14 cellular contexts compared by ENCODE assay signal in the genomic region with DNA sequence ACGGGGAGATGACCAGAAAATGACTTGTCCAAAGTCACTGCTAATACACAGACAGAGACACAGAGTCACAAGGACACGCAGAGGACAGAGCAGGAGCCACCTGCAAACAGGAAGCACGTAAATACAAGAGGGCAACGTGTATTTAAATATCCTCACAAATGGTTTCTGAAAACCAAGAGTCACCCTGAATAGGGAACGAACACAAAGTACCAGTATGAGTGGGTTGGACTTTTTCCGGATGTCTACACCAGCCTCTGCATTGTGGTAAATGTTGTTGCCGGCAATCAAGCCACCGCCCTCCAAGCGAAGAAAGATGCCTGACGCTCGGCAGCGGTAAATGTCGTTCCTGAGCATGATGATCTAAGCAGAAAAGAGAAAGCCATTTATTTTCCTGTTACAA. TPM values are rescaled to one million over a fixed set of nuclear protein-coding genes. Genes with fewer than 3 reads are reported as not detected.
DNase-seq lines count a peak whose midpoint lies in the region; ATAC-seq lines count a peak whose summit lies in the region.
"Had no signal": no experiment of that assay in that cellular context is flagged by ENCODE, and none has a peak within 500 bp of the region (broad histone marks: within the 10 kb centered on the region; RNA-seq: fewer than 3 reads in every experiment).

No MANE protein-coding gene starts in this region.

- H3K4me3 Mint-ChIP-seq in activated CD8-positive, alpha-beta memory T cell treated with anti-CD3 and anti-CD28 coated beads, Interleukin-2, amount 10 ng/mL, durations not matched to agents 7 days and 5 days, result no peak overlapping the region
- peak overlapping the region; percentile 49 for H3K4me3 Mint-ChIP-seq in activated CD4-positive, alpha-beta memory T cell treated with anti-CD3 and anti-CD28 coated beads, Interleukin-2, amount 10 ng/mL, durations not matched to agents 7 days and 5 days
- H3K4me3 Mint-ChIP-seq in stimulated activated memory B cell treated with anti-CD40 and anti-IgM and Interleukin-4, amounts not matched to agents 10 μg/mL and 1 μg/mL and 100 μg/mL, for 72 hours, result peak overlapping the region; percentile 77

- no peaks in the 10 kb centered on the region for H3K27me3 Mint-ChIP-seq in activated CD8-positive, alpha-beta memory T cell treated with anti-CD3 and anti-CD28 coated beads, Interleukin-2, amount 10 ng/mL, durations not matched to agents 7 days and 5 days
- no peaks in the 10 kb centered on the region for H3K27me3 Mint-ChIP-seq in activated CD4-positive, alpha-beta memory T cell treated with anti-CD3 and anti-CD28 coated beads, Interleukin-2, amount 10 ng/mL, durations not matched to agents 7 days and 5 days
- no peaks in the 10 kb centered on the region for H3K27me3 Mint-ChIP-seq in stimulated activated memory B cell treated with anti-CD40 and anti-IgM and Interleukin-4, amounts not matched to agents 10 μg/mL and 1 μg/mL and 100 μg/mL, for 72 hours

- POLR2A ChIA-PET in activated CD4-positive, alpha-beta memory T cell treated with anti-CD3 and anti-CD28 coated beads, Interleukin-2, amount 10 ng/mL, durations not matched to agents 7 days and 5 days (lab: Charles Lee), result interaction anchor here (1.0 to 1.3 kb wide), 3 partner anchors 46 to 61 kb away, joined by 3 to 6 read pairs (median 4); partner anchors contain the start of genes POLR1E and TOMM5

- H3K9me3 Mint-ChIP-seq in activated CD8-positive, alpha-beta memory T cell treated with anti-CD3 and anti-CD28 coated beads, Interleukin-2, amount 10 ng/mL, durations not matched to agents 7 days and 5 days (ENCODE audit: low read depth), result no peaks in the 10 kb centered on the region
- no peaks in the 10 kb centered on the region for H3K9me3 Mint-ChIP-seq in activated CD4-positive, alpha-beta memory T cell treated with anti-CD3 and anti-CD28 coated beads, Interleukin-2, amount 10 ng/mL, durations not matched to agents 7 days and 5 days
- H3K9me3 Mint-ChIP-seq in stimulated activated memory B cell treated with anti-CD40 and anti-IgM and Interleukin-4, amounts not matched to agents 10 μg/mL and 1 μg/mL and 100 μg/mL, for 72 hours, result no peaks in the 10 kb centered on the region

- peaks cover 2% of the 10 kb centered on the region for H3K36me3 Mint-ChIP-seq in activated CD8-positive, alpha-beta memory T cell treated with anti-CD3 and anti-CD28 coated beads, Interleukin-2, amount 10 ng/mL, durations not matched to agents 7 days and 5 days
- peaks cover 5% of the 10 kb centered on the region for H3K36me3 Mint-ChIP-seq in activated CD4-positive, alpha-beta memory T cell treated with anti-CD3 and anti-CD28 coated beads, Interleukin-2, amount 10 ng/mL, durations not matched to agents 7 days and 5 days (ENCODE audit: low read depth)
- peaks cover 34% of the 10 kb centered on the region for H3K36me3 Mint-ChIP-seq in stimulated activated memory B cell treated with anti-CD40 and anti-IgM and Interleukin-4, amounts not matched to agents 10 μg/mL and 1 μg/mL and 100 μg/mL, for 72 hours

- H3K27ac Mint-ChIP-seq in activated CD8-positive, alpha-beta memory T cell treated with anti-CD3 and anti-CD28 coated beads, Interleukin-2, amount 10 ng/mL, durations not matched to agents 7 days and 5 days, result peak overlapping the region; percentile 52
- peak overlapping the region; percentile 85 for H3K27ac Mint-ChIP-seq in activated CD4-positive, alpha-beta memory T cell treated with anti-CD3 and anti-CD28 coated beads, Interleukin-2, amount 10 ng/mL, durations not matched to agents 7 days and 5 days
- peak overlapping the region; percentile 95 for H3K27ac Mint-ChIP-seq in stimulated activated memory B cell treated with anti-CD40 and anti-IgM and Interleukin-4, amounts not matched to agents 10 μg/mL and 1 μg/mL and 100 μg/mL, for 72 hours

- peaks cover 17% of the 10 kb centered on the region for H3K4me1 Mint-ChIP-seq in activated CD8-positive, alpha-beta memory T cell treated with anti-CD3 and anti-CD28 coated beads, Interleukin-2, amount 10 ng/mL, durations not matched to agents 7 days and 5 days
- peaks cover 31% of the 10 kb centered on the region for H3K4me1 Mint-ChIP-seq in activated CD4-positive, alpha-beta memory T cell treated with anti-CD3 and anti-CD28 coated beads, Interleukin-2, amount 10 ng/mL, durations not matched to agents 7 days and 5 days
- H3K4me1 Mint-ChIP-seq in stimulated activated memory B cell treated with anti-CD40 and anti-IgM and Interleukin-4, amounts not matched to agents 10 μg/mL and 1 μg/mL and 100 μg/mL, for 72 hours, result peaks cover 44% of the 10 kb centered on the region

- peak; percentile 55 for DNase-seq in activated CD8-positive, alpha-beta memory T cell treated with anti-CD3 and anti-CD28 coated beads, Interleukin-2, amount 10 ng/mL, durations not matched to agents 7 days and 5 days
- no peak for DNase-seq in activated CD8-positive, alpha-beta memory T cell treated with anti-CD3 and anti-CD28 coated beads, Interleukin-2, amount 50 U/mL, for 4 hours
- peak; percentile 70 for DNase-seq in activated CD4-positive, alpha-beta memory T cell treated with anti-CD3 and anti-CD28 coated beads, Interleukin-2, amount 10 ng/mL, durations not matched to agents 7 days and 5 days
- DNase-seq in globus pallidus (ENCODE audit: low spot score), result no peak
- DNase-seq: anterior cingulate cortex, GDM1, Kasumi-1, NCI-H748 treated with DMSO at 0.1 percent for 48 hours, retina had no signal

- CTCF ChIA-PET in activated CD8-positive, alpha-beta memory T cell treated with anti-CD3 and anti-CD28 coated beads, Interleukin-2, amount 10 ng/mL, durations not matched to agents 7 days and 5 days (lab: Charles Lee), result no interaction called here
- CTCF ChIA-PET in activated CD4-positive, alpha-beta memory T cell treated with anti-CD3 and anti-CD28 coated beads, Interleukin-2, amount 10 ng/mL, durations not matched to agents 7 days and 5 days (lab: Charles Lee), result no interaction called here

- ATAC-seq in activated CD8-positive, alpha-beta memory T cell treated with anti-CD3 and anti-CD28 coated beads, Interleukin-2, amount 10 ng/mL, durations not matched to agents 7 days and 5 days, result peak; percentile 42
- ATAC-seq in HG02884 (IDR thresholded peaks at IDR 0.05; ENCODE audit: unreplicated experiment) (peak; percentile 57), HG03571 (IDR thresholded peaks at IDR 0.05; ENCODE audit: unreplicated experiment) (no peak), HG02759 (IDR thresholded peaks at IDR 0.05; ENCODE audit: unreplicated experiment) (no peak)
- peak; percentile 92 for ATAC-seq in stimulated activated memory B cell treated with anti-CD40 and anti-IgM and Interleukin-4, amounts not matched to agents 10 μg/mL and 1 μg/mL and 100 μg/mL, for 72 hours
- ATAC-seq: A549 had no signal

RNA-seq across cellular contexts. Expression of gene FBXO10, which starts 44.5 kb away (rescaled TPM):
- total RNA-seq in activated CD8-positive, alpha-beta memory T cell treated with anti-CD3 and anti-CD28 coated beads, Interleukin-2, amount 10 ng/mL, durations not matched to agents 7 days and 5 days, result 1 to 10 TPM; 1.3 to 2.6 TPM
- 1 to 10 TPM; 5.8 to 6.7 TPM for total RNA-seq in activated CD4-positive, alpha-beta memory T cell treated with anti-CD3 and anti-CD28 coated beads, Interleukin-2, amount 10 ng/mL, durations not matched to agents 7 days and 5 days

RNA-seq across cellular contexts. Expression of gene POLR1E, which starts 46.0 kb away (rescaled TPM):
- total RNA-seq in activated CD8-positive, alpha-beta memory T cell treated with anti-CD3 and anti-CD28 coated beads, Interleukin-2, amount 10 ng/mL, durations not matched to agents 7 days and 5 days, result 10 to 100 TPM; 35.5 to 43.0 TPM
- 10 to 100 TPM; 27.6 to 29.2 TPM for total RNA-seq in activated CD4-positive, alpha-beta memory T cell treated with anti-CD3 and anti-CD28 coated beads, Interleukin-2, amount 10 ng/mL, durations not matched to agents 7 days and 5 days

Comparison
In these comparisons a context has a peak if more than half of its experiments do, and no peak if none do; other contexts are left out.
1. DNase-seq: peak in activated CD8-positive, alpha-beta memory T cell treated with anti-CD3 and anti-CD28 coated beads, Interleukin-2, amount 10 ng/mL, durations not matched to agents 7 days and 5 days (single experiment) and activated CD4-positive, alpha-beta memory T cell treated with anti-CD3 and anti-CD28 coated beads, Interleukin-2, amount 10 ng/mL, durations not matched to agents 7 days and 5 days (single experiment); none in activated CD8-positive, alpha-beta memory T cell treated with anti-CD3 and anti-CD28 coated beads, Interleukin-2, amount 50 U/mL, for 4 hours (single experiment) and globus pallidus (single experiment).
2. ATAC-seq: peak in activated CD8-positive, alpha-beta memory T cell treated with anti-CD3 and anti-CD28 coated beads, Interleukin-2, amount 10 ng/mL, durations not matched to agents 7 days and 5 days (single experiment), HG02884 (single experiment) and stimulated activated memory B cell treated with anti-CD40 and anti-IgM and Interleukin-4, amounts not matched to agents 10 μg/mL and 1 μg/mL and 100 μg/mL, for 72 hours (single experiment); none in HG03571 (single experiment) and HG02759 (single experiment).
3. Peak in every context shown above with its lines, with median percentiles within 50 percentile points of each other: H3K27ac Mint-ChIP-seq.